Comparison of ENCODE assay signal across 19 cellular contexts in genomic region chr3:106482436-106482835, GRCh38.
A peak's percentile ranks its signal among the peaks of the same experiment; 100 is the strongest.
DNase-seq lines count a peak whose midpoint lies in the region; ATAC-seq, FAIRE-seq and TF ChIP-seq lines count a peak whose summit lies in the region.
"Had no signal": no experiment of that assay in that cellular context is flagged by ENCODE, and none has a peak within 500 bp of the region (broad histone marks: within the 10 kb centered on the region; RNA-seq: fewer than 3 reads in every experiment).

No MANE protein-coding gene starts in this region.

- H3K27me3 ChIP-seq in osteoblast (ENCODE audit: insufficient read depth, low read length) = no peaks in the 10 kb centered on the region
- H3K27me3 ChIP-seq in upper lobe of left lung = no peaks in the 10 kb centered on the region
- H3K27me3 ChIP-seq: SJCRH30 had no signal

- TF ChIP-seq POLR2A in upper lobe of left lung (IDR thresholded peaks at IDR 0.05) (no peak), H54 (IDR thresholded peaks at IDR 0.05; ENCODE audit: low read depth, low read length) (no peak)

- no peak for TF ChIP-seq EP300 in upper lobe of left lung (IDR thresholded peaks at IDR 0.05)

- no peaks in the 10 kb centered on the region for H3K9me3 ChIP-seq in osteoblast (ENCODE audit: low read depth, low read length)
- H3K9me3 ChIP-seq in upper lobe of left lung = peaks cover 0 to 8% (median 2%) of the 10 kb centered on the region in 4 donors
- H3K9me3 ChIP-seq: SJCRH30 had no signal

- FAIRE-seq in H54 (lab: Jason Lieb, UNC) = no peak
- FAIRE-seq: K562 had no signal

- H3K4me1 ChIP-seq in osteoblast (ENCODE audit: insufficient read depth, low read length) = no peaks in the 10 kb centered on the region
- H3K4me1 ChIP-seq in upper lobe of left lung = no peaks in the 10 kb centered on the region
- H3K4me1 ChIP-seq: SJCRH30 had no signal

- WGBS in upper lobe of left lung, 2 donors = 77 to 89% methylated on average over 5 of the region's 5 CpGs

- H4K20me1 ChIP-seq in osteoblast (ENCODE audit: insufficient read depth, low read length) = no peaks in the 10 kb centered on the region

- DNase-seq in AG10803 (ENCODE audit: low read depth) = peak; percentile 74
- peak; percentile 4 for DNase-seq in amniotic epithelial cell (ENCODE audit: low read depth)
- peak; percentile 58 for DNase-seq in fibroblast of pulmonary artery (ENCODE audit: low read depth)
- DNase-seq in osteoblast (ENCODE audit: insufficient read length, low spot score, missing footprints) = peak; percentile 51
- no peak for DNase-seq in upper lobe of left lung
- no peak for DNase-seq in H54 (ENCODE audit: insufficient read length, low spot score)
- DNase-seq in ACHN = no peak
- DNase-seq: AML-193, DMS 273 treated with DMSO at 0.1 percent for 48 hours, NCI-H1417, NCI-H187 treated with DMSO at 0.1 percent for 48 hours, NCI-H2171, NCI-H446 treated with DMSO at 0.1 percent for 48 hours, OCI-M1, SJCRH30 had no signal

- H2AFZ ChIP-seq in osteoblast (ENCODE audit: low read length) = no peak overlapping the region

- no peaks in the 10 kb centered on the region for H3K36me3 ChIP-seq in osteoblast (ENCODE audit: insufficient read depth, low read length)
- no peaks in the 10 kb centered on the region for H3K36me3 ChIP-seq in upper lobe of left lung
- H3K36me3 ChIP-seq: SJCRH30 had no signal

- H3K4me2 ChIP-seq in osteoblast (ENCODE audit: insufficient read depth, low read length) = no peak overlapping the region

- no peak overlapping the region for H3K4me3 ChIP-seq in AG10803 (ENCODE audit: low read length)
- H3K4me3 ChIP-seq in fibroblast of pulmonary artery (replicated peaks; ENCODE audit: low read depth, low read length) = no peak overlapping the region
- H3K4me3 ChIP-seq in osteoblast (ENCODE audit: insufficient read depth, low read length) = no peak overlapping the region
- no peak overlapping the region for H3K4me3 ChIP-seq in upper lobe of left lung
- H3K4me3 ChIP-seq: K562, SJCRH30 had no signal

- no peaks in the 10 kb centered on the region for H3K79me2 ChIP-seq in osteoblast (ENCODE audit: insufficient read depth, low read length)

- TF ChIP-seq CTCF in AG10803 (conservative IDR thresholded peaks at IDR 0.05; ENCODE audit: low read length) = no peak
- TF ChIP-seq CTCF in fibroblast of pulmonary artery (IDR thresholded peaks at IDR 0.05; ENCODE audit: low read length, missing control alignments) = no peak
- TF ChIP-seq CTCF in osteoblast (IDR thresholded peaks at IDR 0.05; ENCODE audit: extremely low read depth, low read depth, low read length) = no peak
- TF ChIP-seq CTCF in upper lobe of left lung (IDR thresholded peaks at IDR 0.05) = no peak

- peak overlapping the region; percentile 38 for H3K27ac ChIP-seq in osteoblast (ENCODE audit: low read depth, low read length)
- H3K27ac ChIP-seq in upper lobe of left lung = no peak overlapping the region
- H3K27ac ChIP-seq: RWPE1, SJCRH30 had no signal

- ATAC-seq in upper lobe of left lung (ENCODE audit: low FRiP score in 2 of 2) (no peak), GM18519 (IDR thresholded peaks at IDR 0.05; ENCODE audit: low FRiP score, unreplicated experiment) (no peak)
- ATAC-seq: HCT116, K562 had no signal

- in situ Hi-C loops in ACHN (cut with HindIII; ENCODE audit: low pct_ligation_motif_present, low pct_unique_long_range_greater_than_20kb, low sequenced_read_pairs) = no loop called here

Comparison
In these comparisons a context has a peak if more than half of its experiments do, and no peak if none do; other contexts are left out.
1. DNase-seq: peak in AG10803 (single experiment), amniotic epithelial cell (single experiment), fibroblast of pulmonary artery (single experiment) and osteoblast (single experiment); none in upper lobe of left lung (0 of 2), H54 (single experiment) and ACHN (single experiment).